20 cellular contexts compared by ENCODE assay signal in the genomic region with DNA sequence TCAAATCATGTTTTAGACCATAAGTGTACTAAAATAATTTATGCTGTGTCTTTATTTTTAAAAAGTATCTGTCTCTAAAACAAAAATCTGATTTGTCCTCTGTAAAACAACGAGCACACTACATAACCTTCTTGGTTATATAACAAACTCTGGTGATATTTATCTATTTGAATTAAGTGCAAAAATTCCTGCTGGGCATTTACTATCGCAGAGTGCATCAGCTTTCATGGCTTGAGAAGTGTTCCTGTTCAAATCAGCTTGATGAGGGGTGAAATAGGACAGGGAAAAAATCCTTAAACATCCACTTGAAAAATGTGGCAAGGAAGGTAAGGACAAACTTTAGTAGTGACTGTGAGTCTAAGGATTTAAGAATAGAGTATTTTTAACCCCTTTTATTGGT.
"Had no signal": no experiment of that assay in that cellular context is flagged by ENCODE, and none has a peak within 500 bp of the region (broad histone marks: within the 10 kb centered on the region; RNA-seq: fewer than 3 reads in every experiment).

No MANE protein-coding gene starts in this region.

- H3K27ac Mint-ChIP-seq: mesothelial cell of epicardium; naive thymus-derived CD4-positive, alpha-beta T cell had no signal

- ATAC-seq: foreskin keratinocyte; gastrocnemius medialis; heart right ventricle; left cardiac atrium; left lung; left ventricle myocardium superior; lower lobe of right lung; mucosa of descending colon; naive thymus-derived CD4-positive, alpha-beta T cell had no signal

- H3K4me3 Mint-ChIP-seq: mesothelial cell of epicardium; naive thymus-derived CD4-positive, alpha-beta T cell had no signal

- H3K4me3 ChIP-seq: coronary artery, dorsolateral prefrontal cortex, esophagus muscularis mucosa, gastrocnemius medialis, heart right ventricle, left lung, lower lobe of right lung, mucosa of descending colon had no signal

- H3K27me3 Mint-ChIP-seq: naive thymus-derived CD4-positive, alpha-beta T cell had no signal

- H3K4me1 ChIP-seq: esophagus muscularis mucosa, foreskin keratinocyte, left lung, lower lobe of right lung had no signal

- H3K9me3 Mint-ChIP-seq: mesothelial cell of epicardium had no signal

- H3K36me3 ChIP-seq: esophagus muscularis mucosa, gastrocnemius medialis, heart right ventricle, left lung, lower lobe of right lung had no signal

- DNase-seq: dermis blood vessel endothelial cell; dorsolateral prefrontal cortex; effector CD4-positive, alpha-beta T cell; effector memory CD4-positive, alpha-beta T cell; foreskin keratinocyte; gastrocnemius medialis; glutamatergic neuron; head of caudate nucleus; heart right ventricle; hippocampal formation; left cardiac atrium; left lung; left ventricle myocardium superior; lower lobe of right lung; mesenchymal stem cell; mucosa of descending colon; naive thymus-derived CD4-positive, alpha-beta T cell had no signal

- H3K27ac ChIP-seq: coronary artery, dorsolateral prefrontal cortex, esophagus muscularis mucosa, foreskin keratinocyte, gastrocnemius medialis, heart right ventricle, left lung, lower lobe of right lung had no signal

- H3K4me1 Mint-ChIP-seq: mesothelial cell of epicardium; naive thymus-derived CD4-positive, alpha-beta T cell had no signal

- H3K9me3 ChIP-seq: esophagus muscularis mucosa, gastrocnemius medialis, heart right ventricle, left lung, lower lobe of right lung, mucosa of descending colon had no signal

- H3K27me3 ChIP-seq: dorsolateral prefrontal cortex, esophagus muscularis mucosa, foreskin keratinocyte, gastrocnemius medialis, heart right ventricle, left lung had no signal

- H3K36me3 Mint-ChIP-seq: mesothelial cell of epicardium; naive thymus-derived CD4-positive, alpha-beta T cell had no signal
